21 cellular contexts compared by ENCODE assay signal in the genomic region with DNA sequence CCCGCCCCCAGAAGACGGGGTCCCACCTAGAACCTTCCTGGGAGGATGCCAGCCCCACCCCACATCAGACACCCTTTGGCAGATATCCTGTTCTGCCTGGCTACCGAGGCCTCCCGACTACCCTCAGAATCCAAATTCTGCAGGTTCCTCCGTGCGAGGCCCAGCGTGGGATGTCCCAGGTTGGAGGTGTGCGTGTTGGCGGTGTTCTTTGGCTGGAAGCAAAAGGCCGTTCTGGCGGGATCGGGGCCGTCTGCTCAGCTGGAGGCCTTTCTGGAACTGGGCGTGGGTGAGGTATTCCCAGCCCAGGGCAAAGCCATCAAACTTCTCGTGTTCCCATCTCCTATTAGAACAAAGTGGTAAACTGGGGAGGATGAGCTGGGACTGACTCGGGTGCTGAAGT. TPM values are rescaled to one million over a fixed set of nuclear protein-coding genes. Genes with fewer than 3 reads are reported as not detected.
DNase-seq lines count a peak whose midpoint lies in the region; ATAC-seq, FAIRE-seq and TF ChIP-seq lines count a peak whose summit lies in the region.
"Had no signal": no experiment of that assay in that cellular context is flagged by ENCODE, and none has a peak within 500 bp of the region (broad histone marks: within the 10 kb centered on the region; RNA-seq: fewer than 3 reads in every experiment).

No MANE protein-coding gene starts in this region.

- H3K79me1 ChIP-seq in mesenchymal stem cell (replicated peaks; ENCODE audit: low read length, poor library complexity, severe bottlenecking) = peaks cover 12% of the 10 kb centered on the region

- no peak overlapping the region for H3K27ac Mint-ChIP-seq in T-helper 2 cell treated with Interferon-gamma antibody and Interleukin-4, amounts not matched to agents 5 μg/mL and 100 μg/mL, for 36 hours
- H3K27ac Mint-ChIP-seq: B cell; CD4-positive, CD25-positive, alpha-beta regulatory T cell; CD8-positive, alpha-beta T cell had no signal

- peak overlapping the region; percentile 53 for H4K8ac ChIP-seq in mesenchymal stem cell (ENCODE audit: low read length)

- H3K36me3 ChIP-seq in HEK293 (ENCODE audit: control insufficient read depth in 2 of 2, insufficient read depth in 1 of 2, low read length in 2 of 2) (peaks cover 0 to 59% of the 10 kb centered on the region in 2 experiments; a peak in 1 of 3 replicates), GM12878 (ENCODE audit: control insufficient read depth in 2 of 2, insufficient read depth in 2 of 2, low read length in 1 of 2) (peaks cover 16 to 31% of the 10 kb centered on the region in 2 experiments), mesenchymal stem cell (ENCODE audit: control insufficient read depth in 1 of 2, insufficient read depth in 2 of 2, low read depth in 1 of 2, low read length in 2 of 2) (peaks cover 61 to 64% of the 10 kb centered on the region in 2 experiments), thymus (ENCODE audit: control insufficient read depth, insufficient read depth) (peaks cover 46% of the 10 kb centered on the region), breast epithelium (no peaks in the 10 kb centered on the region)

- H3K4me3 ChIP-seq in HEK293 (ENCODE audit: low read depth, low read length) (no peak overlapping the region), GM12878 (no peak overlapping the region), mesenchymal stem cell (ENCODE audit: insufficient read depth in 1 of 2, low read depth in 1 of 2, low read length in 2 of 2) (no peak overlapping the region), thymus (ENCODE audit: low read length) (no peak overlapping the region), breast epithelium (no peak overlapping the region)
- H3K4me3 ChIP-seq: BLaER1, GM23248 had no signal

- H3K27ac ChIP-seq in HEK293 (ENCODE audit: extremely low read depth, low read depth, low read length) (no peak overlapping the region), GM12878 (ENCODE audit: control insufficient read depth, insufficient read depth) (no peak overlapping the region), mesenchymal stem cell (ENCODE audit: low read length, poor library complexity, severe bottlenecking) (no peak overlapping the region), thymus (ENCODE audit: low read depth) (peak overlapping the region; percentile 0), breast epithelium (no peak overlapping the region)
- H3K27ac ChIP-seq: BLaER1, C4-2B, GM23248 had no signal

- ATAC-seq in GM12878 = no peak
- ATAC-seq: CD8-positive, alpha-beta T cell had no signal

- peaks cover under 1% of the 10 kb centered on the region; the same call in 1 of the 2 replicates for H3K4me1 ChIP-seq in HEK293 (ENCODE audit: control insufficient read depth, insufficient read depth, low read length)
- H3K4me1 ChIP-seq in GM12878 (ENCODE audit: control insufficient read depth, insufficient read depth, low read length) = no peaks in the 10 kb centered on the region
- peaks cover 17% of the 10 kb centered on the region for H3K4me1 ChIP-seq in mesenchymal stem cell (ENCODE audit: control insufficient read depth, insufficient read depth, low read depth, low read length)
- no peaks in the 10 kb centered on the region for H3K4me1 ChIP-seq in thymus (ENCODE audit: control insufficient read depth, insufficient read depth, low read length)
- no peaks in the 10 kb centered on the region for H3K4me1 ChIP-seq in breast epithelium

- CTCF ChIA-PET in HEK293 (lab: Yijun Ruan, JAX) (interaction anchor here (0.6 kb wide), 2 partner anchors 57 to 96 kb away, joined by 3 read pairs; no protein-coding TSS in a partner anchor), GM12878 (lab: Yijun Ruan, JAX) (no interaction called here)

- H3K23ac ChIP-seq in mesenchymal stem cell (ENCODE audit: low read length in 2 of 2) = no peak overlapping the region

- RAD21 ChIA-PET in GM12878 (lab: Charles Lee; ENCODE audit: unreplicated experiment) = no interaction called here

- no peaks in the 10 kb centered on the region for H3K79me2 ChIP-seq in GM12878 (ENCODE audit: control insufficient read depth, insufficient read depth, low read length)

- SMC1A ChIA-PET in GM12878 (lab: Charles Lee; ENCODE audit: uncharacterized antibody, unreplicated experiment) = no interaction called here

- WGBS in GM12878 (ENCODE audit: insufficient coverage, insufficient replicate concordance, low lambda C conversion rate, missing lambda C conversion rate) = 97% methylated on average over 16 of the region's 16 CpGs
- WGBS in mesenchymal stem cell = 99% methylated on average over 14 of the region's 16 CpGs
- 94% methylated on average over 16 of the region's 16 CpGs for WGBS in thymus

- H3K27me3 ChIP-seq in GM12878 (replicated peaks in 1 of 2; ENCODE audit: control insufficient read depth in 2 of 2, insufficient read depth in 2 of 2, low read length in 1 of 2) (no peaks in the 10 kb centered on the region), mesenchymal stem cell (ENCODE audit: control insufficient read depth in 1 of 2, insufficient read depth in 1 of 2, low read length in 2 of 2) (no peaks in the 10 kb centered on the region), thymus (ENCODE audit: control insufficient read depth, insufficient read depth) (no peaks in the 10 kb centered on the region), breast epithelium (no peaks in the 10 kb centered on the region)
- H3K27me3 ChIP-seq: BLaER1 had no signal

- no peaks in the 10 kb centered on the region for H3K9me3 Mint-ChIP-seq in T-helper 2 cell treated with Interferon-gamma antibody and Interleukin-4, amounts not matched to agents 5 μg/mL and 100 μg/mL, for 36 hours
- H3K9me3 Mint-ChIP-seq: CD4-positive, CD25-positive, alpha-beta regulatory T cell; CD8-positive, alpha-beta T cell had no signal

- no peak overlapping the region for H2BK15ac ChIP-seq in mesenchymal stem cell (ENCODE audit: low read depth, poor library complexity, severe bottlenecking)

- POLR2A ChIA-PET in HEK293 (lab: Yijun Ruan, JAX) (no interaction called here), GM12878 (lab: Charles Lee) (no interaction called here)

- in situ Hi-C loops in GM12878 (cut with MboI) = no loop called here

- H3K4me3 Mint-ChIP-seq in T-helper 2 cell treated with Interferon-gamma antibody and Interleukin-4, amounts not matched to agents 5 μg/mL and 100 μg/mL, for 36 hours = no peak overlapping the region
- H3K4me3 Mint-ChIP-seq: B cell; CD4-positive, CD25-positive, alpha-beta regulatory T cell; CD8-positive, alpha-beta T cell had no signal

- H4K20me1 ChIP-seq in GM12878 (ENCODE audit: control insufficient read depth, insufficient read depth) = no peaks in the 10 kb centered on the region

- H3K9me3 ChIP-seq in HEK293 (ENCODE audit: control insufficient read depth, insufficient read depth, low read depth, low read length) = no peaks in the 10 kb centered on the region
- H3K9me3 ChIP-seq in GM12878 (replicated peaks; ENCODE audit: control insufficient read depth, insufficient read depth, low read length) = no peaks in the 10 kb centered on the region
- no peaks in the 10 kb centered on the region for H3K9me3 ChIP-seq in mesenchymal stem cell (ENCODE audit: control insufficient read depth, low read length)
- no peaks in the 10 kb centered on the region for H3K9me3 ChIP-seq in thymus (ENCODE audit: control insufficient read depth)
- no peaks in the 10 kb centered on the region for H3K9me3 ChIP-seq in breast epithelium
- H3K9me3 ChIP-seq: BLaER1 had no signal

- TF ChIP-seq RAD21 in GM12878 (IDR thresholded peaks at IDR 0.05; ENCODE audit: insufficient read depth, low read depth, low read length) = no peak

- no peak overlapping the region for H3K18ac ChIP-seq in mesenchymal stem cell (ENCODE audit: low read depth in 1 of 2, low read length in 2 of 2)

- no peaks in the 10 kb centered on the region for H3K36me3 Mint-ChIP-seq in T-helper 2 cell treated with Interferon-gamma antibody and Interleukin-4, amounts not matched to agents 5 μg/mL and 100 μg/mL, for 36 hours (ENCODE audit: low read depth)

- H3K9ac ChIP-seq in GM12878 (ENCODE audit: control insufficient read depth, insufficient read depth, low read length) = no peak overlapping the region
- H3K9ac ChIP-seq in mesenchymal stem cell (ENCODE audit: low read length) = no peak overlapping the region
- H3K9ac ChIP-seq: BLaER1, GM23248 had no signal

- H2BK12ac ChIP-seq in mesenchymal stem cell (ENCODE audit: low read length in 2 of 2) = no peak overlapping the region

- H3K27me3 Mint-ChIP-seq in T-helper 2 cell treated with Interferon-gamma antibody and Interleukin-4, amounts not matched to agents 5 μg/mL and 100 μg/mL, for 36 hours (ENCODE audit: low read depth) = no peaks in the 10 kb centered on the region
- H3K27me3 Mint-ChIP-seq: B cell; CD4-positive, CD25-positive, alpha-beta regulatory T cell had no signal

- H2AFZ ChIP-seq in GM12878 (ENCODE audit: control insufficient read depth, low read depth, low read length) = no peak overlapping the region
- H2AFZ ChIP-seq in mesenchymal stem cell (ENCODE audit: low read depth, low read length) = no peak overlapping the region
- H2AFZ ChIP-seq: GM23248 had no signal

- intact Hi-C loops in GM12878 (cut with micrococcal nuclease; ENCODE audit: unreplicated experiment) (no loop called here), breast epithelium (cut with DNase I; ENCODE audit: low total_unique reads) (no loop called here)

- no peak for FAIRE-seq in GM12878 (lab: Jason Lieb, UNC)
- FAIRE-seq: D721Med, GM12892, H1 had no signal

- TF ChIP-seq CTCF in HEK293 (tag by site-specific recombination; IDR thresholded peaks at IDR 0.05) = no peak
- no peak for TF ChIP-seq CTCF in GM12878 (IDR thresholded peaks at IDR 0.05 in 2 of 3, conservative IDR thresholded peaks at IDR 0.05 in 1 of 3; ENCODE audit: control insufficient read depth in 2 of 3, extremely low read depth in 1 of 3, insufficient read depth in 1 of 3, low read depth in 3 of 3, low read length in 3 of 3)
- no peak for TF ChIP-seq CTCF in breast epithelium (IDR thresholded peaks at IDR 0.05)

- H3K4me2 ChIP-seq in GM12878 (ENCODE audit: control insufficient read depth, insufficient read depth) (no peak overlapping the region), mesenchymal stem cell (ENCODE audit: low read length, poor library complexity, severe bottlenecking) (no peak overlapping the region)
- H3K4me2 ChIP-seq: BLaER1 had no signal

- no peak overlapping the region for H3K14ac ChIP-seq in mesenchymal stem cell (ENCODE audit: low read length in 2 of 2)

- H2BK120ac ChIP-seq in mesenchymal stem cell (ENCODE audit: low read depth, low read length) = no peak overlapping the region

- TSS peak; percentile 49 for BruUV-seq in GM12878 (replicated peaks; lab: Mats Ljungman, UMichigan)

- no peaks in the 10 kb centered on the region for H3K4me1 Mint-ChIP-seq in T-helper 2 cell treated with Interferon-gamma antibody and Interleukin-4, amounts not matched to agents 5 μg/mL and 100 μg/mL, for 36 hours (ENCODE audit: low read depth)
- H3K4me1 Mint-ChIP-seq: B cell; CD4-positive, CD25-positive, alpha-beta regulatory T cell had no signal

- H2AK5ac ChIP-seq in mesenchymal stem cell (ENCODE audit: low read length, severe bottlenecking) = no peak overlapping the region

- H3K4ac ChIP-seq in mesenchymal stem cell (ENCODE audit: low read depth in 1 of 2, low read length in 2 of 2) = no peak overlapping the region

- DNase-seq in GM12878 (ENCODE audit: low read depth, low spot score) = no peak
- DNase-seq in mesenchymal stem cell = no peak
- no peak for DNase-seq in breast epithelium (ENCODE audit: low spot score in 2 of 2)
- no peak for DNase-seq in NCI-H1417 (lab: John Stamatoyannopoulos, UW)
- DNase-seq in T-helper 2 cell treated with Interferon-gamma antibody and Interleukin-4, amounts not matched to agents 5 μg/mL and 100 μg/mL, for 36 hours (ENCODE audit: low spot score) = no peak
- no peak for DNase-seq in NCI-H2227 (lab: John Stamatoyannopoulos, UW; ENCODE audit: unreplicated experiment)
- DNase-seq: CD4-positive, CD25-positive, alpha-beta regulatory T cell; CD8-positive, alpha-beta T cell; DMS 273 treated with DMSO at 0.1 percent for 48 hours; EL; GF-D8; GM23248; HCEC 1CT had no signal

- no peak for TF ChIP-seq POLR2A in GM12878 (IDR thresholded peaks at IDR 0.05; ENCODE audit: low read depth, low read length)
- TF ChIP-seq POLR2A in breast epithelium (IDR thresholded peaks at IDR 0.05) = no peak

- H2BK5ac ChIP-seq in mesenchymal stem cell (ENCODE audit: low read depth, low read length, poor library complexity, severe bottlenecking) = no peak overlapping the region

- TF ChIP-seq EP300 in GM12878 (IDR thresholded peaks at IDR 0.05; ENCODE audit: borderline replicate concordance in 1 of 2, control insufficient read depth in 1 of 2, low read depth in 2 of 2, low read length in 2 of 2) = no peak

- no peak overlapping the region for H4K91ac ChIP-seq in mesenchymal stem cell (ENCODE audit: low read length)

RNA-seq across cellular contexts. Expression of gene NUP50, which starts 32.6 kb away (rescaled TPM):
- total RNA-seq in GM12878 (2013; cell fraction: nucleolus; rRNA removed) = 87.1 and 92.4 TPM in 2 replicates
- total RNA-seq in GM12878 (2014; rRNA removed) = 79.0 and 83.2 TPM in 2 replicates
- 79.3 and 84.3 TPM in 2 replicates for total RNA-seq in GM12878 (2014; rRNA removed; fragmentation: Illumina TruSeq; extraction: Trizol)
- 117 and 125 TPM in 2 replicates for total RNA-seq in GM12878 (2021)
- polyA plus RNA-seq in GM12878 (2011; ENCODE audit: low read depth) = 26.3 TPM
- 46.4 and 49.5 TPM in 2 replicates for polyA plus RNA-seq in GM12878 (2011; rRNA removed)
- 33.5 and 36.6 TPM in 2 replicates for polyA plus RNA-seq in GM12878 (2011; cell fraction: cytosol; rRNA removed)
- 39.1 and 47.0 TPM in 2 replicates for polyA plus RNA-seq in GM12878 (2011; cell fraction: nucleus; rRNA removed)
- polyA plus RNA-seq in GM12878 (2012) = 39.6 and 44.2 TPM in 2 replicates
- 82.5 and 91.0 TPM in 2 replicates for polyA plus RNA-seq in GM12878 (2014; fragmentation: Illumina TruSeq; extraction: Trizol)
- polyA plus RNA-seq in GM12878 (2014; fragmentation: Nextera tagmentation; extraction: Ambion mirVana) = 10 to 100 TPM; 36.8 to 43.4 TPM
- 66.9 and 71.3 TPM in 2 replicates for polyA plus RNA-seq in GM12878 (2014; rRNA removed)
- polyA plus RNA-seq in GM12878 (2016; fragmentation: Nextera tagmentation; extraction: Ambion mirVana) = 10 to 100 TPM; 78.7 to 89.4 TPM
- 80.2 and 102 TPM in 2 replicates for polyA minus RNA-seq in GM12878 (2011; rRNA and poly(A)+ RNA removed)
- polyA minus RNA-seq in GM12878 (2011; cell fraction: cytosol; rRNA and poly(A)+ RNA removed) = 19.0 and 23.5 TPM in 2 replicates
- polyA minus RNA-seq in GM12878 (2011; cell fraction: nucleus; rRNA and poly(A)+ RNA removed) = 29.1 and 45.1 TPM in 2 replicates
- polyA plus RNA-seq in mesenchymal stem cell (2013, experiment 1 of 2) = 31.3 TPM
- 31.6 TPM for polyA plus RNA-seq in mesenchymal stem cell (2013, experiment 2 of 2)
- polyA plus RNA-seq in thymus = 40.6 TPM
- 10 to 100 TPM; 40.6 to 53.9 (median 49.2) TPM for total RNA-seq in breast epithelium

RNA-seq across cellular contexts. Expression of gene KIAA0930, which starts 44.4 kb away (rescaled TPM):
- total RNA-seq in GM12878 (2013; cell fraction: nucleolus; rRNA removed) = 25.3 and 27.5 TPM in 2 replicates
- 99.8 and 102 TPM in 2 replicates for total RNA-seq in GM12878 (2014; rRNA removed)
- total RNA-seq in GM12878 (2014; rRNA removed; fragmentation: Illumina TruSeq; extraction: Trizol) = 39.2 and 45.2 TPM in 2 replicates
- total RNA-seq in GM12878 (2021) = 125 and 127 TPM in 2 replicates
- polyA plus RNA-seq in GM12878 (2011; ENCODE audit: low read depth) = 23.2 TPM
- polyA plus RNA-seq in GM12878 (2011; rRNA removed) = 38.7 and 58.2 TPM in 2 replicates
- 79.0 and 81.0 TPM in 2 replicates for polyA plus RNA-seq in GM12878 (2011; cell fraction: cytosol; rRNA removed)
- polyA plus RNA-seq in GM12878 (2011; cell fraction: nucleus; rRNA removed) = 65.6 and 80.7 TPM in 2 replicates
- polyA plus RNA-seq in GM12878 (2012) = 57.8 and 60.4 TPM in 2 replicates
- polyA plus RNA-seq in GM12878 (2014; fragmentation: Illumina TruSeq; extraction: Trizol) = 13.4 and 47.4 TPM in 2 replicates
- 1 to 10 TPM; 3.6 to 9.2 TPM for polyA plus RNA-seq in GM12878 (2014; fragmentation: Nextera tagmentation; extraction: Ambion mirVana)
- 114 and 120 TPM in 2 replicates for polyA plus RNA-seq in GM12878 (2014; rRNA removed)
- 10 to 100 TPM; 14.2 to 16.3 TPM for polyA plus RNA-seq in GM12878 (2016; fragmentation: Nextera tagmentation; extraction: Ambion mirVana)
- 26.4 and 47.9 TPM in 2 replicates for polyA minus RNA-seq in GM12878 (2011; rRNA and poly(A)+ RNA removed)
- 20.2 and 21.9 TPM in 2 replicates for polyA minus RNA-seq in GM12878 (2011; cell fraction: cytosol; rRNA and poly(A)+ RNA removed)
- 10.3 and 17.9 TPM in 2 replicates for polyA minus RNA-seq in GM12878 (2011; cell fraction: nucleus; rRNA and poly(A)+ RNA removed)
- polyA plus RNA-seq in mesenchymal stem cell (2013, experiment 1 of 2) = 99.4 TPM
- 104 TPM for polyA plus RNA-seq in mesenchymal stem cell (2013, experiment 2 of 2)
- 32.4 TPM for polyA plus RNA-seq in thymus
- total RNA-seq in breast epithelium = 10 to 100 TPM; 29.4 to 45.3 (median 35.1) TPM
